1 cellular context compared by ENCODE assay signal in genomic region chr6:151082079-151082478, GRCh38.
TF ChIP-seq lines count a peak whose summit lies in the region.

No MANE protein-coding gene starts in this region.

TF ChIP-seq in HCT116, 20 proteins besides CTCF, POLR2A, EP300 and RAD21:
- TF ChIP-seq JUND (IDR thresholded peaks at IDR 0.05) (peak; percentile 85), SIN3A (IDR thresholded peaks at IDR 0.05; ENCODE audit: low read depth) (peak; percentile 70; the same call in 1 of the 2 replicates), CBX3 (IDR thresholded peaks at IDR 0.05; ENCODE audit: low read depth) (0 out of 2 replicates have a peak, but pooled peaks have one; percentile 62), TCF7L2 (IDR thresholded peaks at IDR 0.05; ENCODE audit: borderline replicate concordance, extremely low read depth, insufficient read depth, insufficient read length) (peak; percentile 68), CEBPB (IDR thresholded peaks at IDR 0.05; ENCODE audit: low read depth) (peak; percentile 93), EGR1 (IDR thresholded peaks at IDR 0.05; ENCODE audit: low read depth) (0 out of 2 replicates have a peak, but pooled peaks have one; percentile 27), SP1 (IDR thresholded peaks at IDR 0.05; ENCODE audit: low read depth) (peak; percentile 80), MAX (IDR thresholded peaks at IDR 0.05) (peak; percentile 43), ZNF274 (IDR thresholded peaks at IDR 0.05; ENCODE audit: low read depth, low read length) (no peak), EZH2 (IDR thresholded peaks at IDR 0.05) (no peak), FOSL1 (IDR thresholded peaks at IDR 0.05; ENCODE audit: low read depth) (peak; percentile 88)
